In genomic region chr12:53695148-53696138, GRCh38 we compare ENCODE assay signal across 8 cellular contexts. TPM values are rescaled to one million over a fixed set of nuclear protein-coding genes. Genes with fewer than 3 reads are reported as not detected.
DNase-seq lines count a peak whose midpoint lies in the region; ATAC-seq and TF ChIP-seq lines count a peak whose summit lies in the region.

No MANE protein-coding gene starts in this region.

- DNase-seq in CD14-positive monocyte (ENCODE audit: low spot score) (no peak), heart left ventricle (peak in 3 of 5 donors; percentile 41 to 67 (median 47)), sciatic nerve (ENCODE audit: low spot score) (peak; percentile 67), GM19240 (ENCODE audit: insufficient read length, low spot score) (no peak), NCI-H1694 treated with DMSO at 0.1 percent for 48 hours (lab: John Stamatoyannopoulos, UW) (no peak), RPMI8226 (no peak)
- peak; percentile 21 for DNase-seq in activated T-helper 9 cell treated with anti-CD3 and anti-CD28 coated beads, Interleukin-2, amount 50 U/mL, for 16 hours (ENCODE audit: low read depth)

- 5 to 10% (median 6%) methylated on average over 53 to 58 of the region's 58 CpGs for WGBS in heart left ventricle, 4 donors

- no peaks in the 10 kb centered on the region for H3F3A ChIP-seq in Loucy (ENCODE audit: low read depth)

- H3K27me3 ChIP-seq in Loucy (ENCODE audit: insufficient read depth, low read length, poor library complexity, severe bottlenecking): no peaks in the 10 kb centered on the region
- peaks cover 17 to 89% (median 47%) of the 10 kb centered on the region in 9 donors for H3K27me3 ChIP-seq in heart left ventricle

- no peak overlapping the region for H3K27ac Mint-ChIP-seq in CD14-positive monocyte

- H3K4me3 ChIP-seq in Loucy (ENCODE audit: low read length, poor library complexity, severe bottlenecking) (peak overlapping the region; percentile 71), heart left ventricle (peak overlapping the region in 11 of 12 donors; percentile 12 to 53 (median 34))

- H3K9me2 ChIP-seq in Loucy (replicated peaks; ENCODE audit: low read depth, low read length): no peaks in the 10 kb centered on the region

- H3K9ac ChIP-seq in Loucy (ENCODE audit: low read depth, low read length, poor library complexity, severe bottlenecking): peak overlapping the region; percentile 45

- peaks cover 3 to 21% of the 10 kb centered on the region in 2 donors for H3K36me3 Mint-ChIP-seq in CD14-positive monocyte

- H2AFZ ChIP-seq in Loucy (ENCODE audit: low read length): peak overlapping the region; percentile 84

- H3K9me3 ChIP-seq in Loucy (ENCODE audit: insufficient read depth, low read depth, low read length) (no peaks in the 10 kb centered on the region), heart left ventricle (no peaks in the 10 kb centered on the region)

- no peaks in the 10 kb centered on the region for H4K20me1 ChIP-seq in Loucy (ENCODE audit: insufficient read depth, low read length, poor library complexity, severe bottlenecking)

- peaks cover 34% of the 10 kb centered on the region for H3K4me1 Mint-ChIP-seq in CD14-positive monocyte

- H3K9me3 Mint-ChIP-seq in CD14-positive monocyte: peaks cover 0 to 43% (median 29%) of the 10 kb centered on the region in 7 donors

- no peak overlapping the region for H3K27ac ChIP-seq in heart left ventricle

- H3K36me3 ChIP-seq in Loucy (ENCODE audit: insufficient read depth, low read length) (no peaks in the 10 kb centered on the region), heart left ventricle (no peaks in the 10 kb centered on the region)

- ATAC-seq in heart left ventricle (peak in 3 of 4 donors; percentile 47 to 68 (median 47)), sciatic nerve (peak; percentile 21)

- no peak for TF ChIP-seq POLR2A in heart left ventricle (IDR thresholded peaks at IDR 0.05)

- TF ChIP-seq CTCF in CD14-positive monocyte (IDR thresholded peaks at IDR 0.05): peak; percentile 20
- no peak for TF ChIP-seq CTCF in Loucy (conservative IDR thresholded peaks at IDR 0.05; ENCODE audit: low read length)
- TF ChIP-seq CTCF in heart left ventricle (IDR thresholded peaks at IDR 0.05): peak in 1 of 12 donors; percentile 22

- peak overlapping the region; percentile 84 for H3K4me2 ChIP-seq in Loucy (ENCODE audit: low read depth, low read length, poor library complexity, severe bottlenecking)

- H3K4me3 Mint-ChIP-seq in CD14-positive monocyte: peak overlapping the region; percentile 77 to 93

- H3K4me1 ChIP-seq in Loucy (ENCODE audit: insufficient read depth, low read length, poor library complexity, severe bottlenecking): peaks cover 13% of the 10 kb centered on the region
- peaks cover 0 to 23% (median 14%) of the 10 kb centered on the region in 12 donors for H3K4me1 ChIP-seq in heart left ventricle

- H3K79me2 ChIP-seq in Loucy (ENCODE audit: insufficient read depth, low read length): no peaks in the 10 kb centered on the region

- intact Hi-C loops in CD14-positive monocyte (cut with micrococcal nuclease): loop anchor here in 1 of 2 donors (10.0 kb wide), 1 partner anchor 289 kb away; the partner anchor contains the start of gene HOXC10
- intact Hi-C loops in heart left ventricle (cut with DNase I): no loop called here
- intact Hi-C loops in sciatic nerve (cut with DNase I): no loop called here

- peaks cover 87 to 93% (median 89%) of the 10 kb centered on the region in 3 donors for H3K27me3 Mint-ChIP-seq in CD14-positive monocyte (ENCODE audit: low read depth in 3 of 3)

RNA-seq across cellular contexts. Expression of gene ATP5MC2, which starts 19.6 kb away (rescaled TPM):
- polyA plus RNA-seq in CD14-positive monocyte: 100 to 1,000 TPM; 498 to 522 TPM
- 100 to 1,000 TPM; 392 to 753 (median 520) TPM for total RNA-seq in heart left ventricle
- 100 to 1,000 TPM; 598 to 748 TPM for polyA plus RNA-seq in heart left ventricle
- 148 TPM for total RNA-seq in sciatic nerve

RNA-seq across cellular contexts. Expression of gene CALCOCO1, which starts 31.8 kb away (rescaled TPM):
- polyA plus RNA-seq in CD14-positive monocyte (10 to 100 TPM; 60.1 to 69.6 TPM), heart left ventricle (100 to 1,000 TPM in 1 of 2 donors, 10 to 100 TPM in 1; 86.7 to 178 TPM)
- total RNA-seq in heart left ventricle (100 to 1,000 TPM; 183 to 352 (median 205) TPM), sciatic nerve (206 TPM)

RNA-seq across cellular contexts. Expression of gene CISTR, which starts 56.3 kb away (rescaled TPM):
- polyA plus RNA-seq in CD14-positive monocyte: not detected
- 1 to 10 TPM in 7 of 9 donors, under 1 TPM in 1, not detected in 1; 0.68 to 4.4 (median 2.3) TPM for total RNA-seq in heart left ventricle
- polyA plus RNA-seq in heart left ventricle: 1 to 10 TPM in 1 of 2 donors, under 1 TPM in 1; 0.24 to 2.5 TPM
- total RNA-seq in sciatic nerve: not detected

Comparison
In these comparisons a context has a peak if more than half of its experiments do, and no peak if none do; other contexts are left out.
1. DNase-seq: peak in activated T-helper 9 cell treated with anti-CD3 and anti-CD28 coated beads, Interleukin-2, amount 50 U/mL, for 16 hours (single experiment), heart left ventricle (3 of 5) and sciatic nerve (single experiment); none in CD14-positive monocyte (single experiment), GM19240 (single experiment), NCI-H1694 treated with DMSO at 0.1 percent for 48 hours (single experiment) and RPMI8226 (single experiment).